1 cellular context compared by ENCODE assay signal in the genomic region with DNA sequence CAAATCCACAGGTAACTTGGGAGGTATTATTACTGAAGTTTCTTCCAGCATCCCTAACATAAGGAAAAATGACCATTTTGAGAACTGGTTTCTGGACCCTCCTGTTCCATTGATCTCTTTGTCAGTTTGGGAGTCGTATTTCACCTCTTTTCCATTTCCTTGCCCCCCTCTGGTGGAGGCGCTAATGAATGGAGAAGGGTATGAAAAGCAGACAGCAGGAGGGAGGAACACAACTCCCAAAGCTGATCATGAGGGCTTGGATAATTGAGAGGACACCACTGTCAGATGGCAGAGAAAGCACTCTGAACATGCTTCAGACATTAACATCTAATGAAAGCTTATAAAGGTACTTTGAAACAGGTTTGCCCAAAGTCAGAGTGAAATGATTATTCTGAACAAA.
A peak's percentile ranks its signal among the peaks of the same experiment; 100 is the strongest.
TF ChIP-seq lines count a peak whose summit lies in the region.

No MANE protein-coding gene starts in this region.

TF ChIP-seq in GM23338, 12 proteins besides CTCF, POLR2A, EP300 and RAD21 (continued from another document):
- no peak for TF ChIP-seq JUNB (IDR thresholded peaks at IDR 0.05; ENCODE audit: unreplicated experiment)
- TF ChIP-seq ZNF331 (CRISPR knock-in tag; IDR thresholded peaks at IDR 0.05; ENCODE audit: low read depth): no peak
- TF ChIP-seq, protein P1, sequence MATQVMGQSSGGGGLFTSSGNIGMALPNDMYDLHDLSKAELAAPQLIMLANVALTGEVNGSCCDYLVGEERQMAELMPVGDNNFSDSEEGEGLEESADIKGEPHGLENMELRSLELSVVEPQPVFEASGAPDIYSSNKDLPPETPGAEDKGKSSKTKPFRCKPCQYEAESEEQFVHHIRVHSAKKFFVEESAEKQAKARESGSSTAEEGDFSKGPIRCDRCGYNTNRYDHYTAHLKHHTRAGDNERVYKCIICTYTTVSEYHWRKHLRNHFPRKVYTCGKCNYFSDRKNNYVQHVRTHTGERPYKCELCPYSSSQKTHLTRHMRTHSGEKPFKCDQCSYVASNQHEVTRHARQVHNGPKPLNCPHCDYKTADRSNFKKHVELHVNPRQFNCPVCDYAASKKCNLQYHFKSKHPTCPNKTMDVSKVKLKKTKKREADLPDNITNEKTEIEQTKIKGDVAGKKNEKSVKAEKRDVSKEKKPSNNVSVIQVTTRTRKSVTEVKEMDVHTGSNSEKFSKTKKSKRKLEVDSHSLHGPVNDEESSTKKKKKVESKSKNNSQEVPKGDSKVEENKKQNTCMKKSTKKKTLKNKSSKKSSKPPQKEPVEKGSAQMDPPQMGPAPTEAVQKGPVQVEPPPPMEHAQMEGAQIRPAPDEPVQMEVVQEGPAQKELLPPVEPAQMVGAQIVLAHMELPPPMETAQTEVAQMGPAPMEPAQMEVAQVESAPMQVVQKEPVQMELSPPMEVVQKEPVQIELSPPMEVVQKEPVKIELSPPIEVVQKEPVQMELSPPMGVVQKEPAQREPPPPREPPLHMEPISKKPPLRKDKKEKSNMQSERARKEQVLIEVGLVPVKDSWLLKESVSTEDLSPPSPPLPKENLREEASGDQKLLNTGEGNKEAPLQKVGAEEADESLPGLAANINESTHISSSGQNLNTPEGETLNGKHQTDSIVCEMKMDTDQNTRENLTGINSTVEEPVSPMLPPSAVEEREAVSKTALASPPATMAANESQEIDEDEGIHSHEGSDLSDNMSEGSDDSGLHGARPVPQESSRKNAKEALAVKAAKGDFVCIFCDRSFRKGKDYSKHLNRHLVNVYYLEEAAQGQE (IDR thresholded peaks at IDR 0.05; ENCODE audit: unreplicated experiment): no peak
- TF ChIP-seq, protein P2, sequence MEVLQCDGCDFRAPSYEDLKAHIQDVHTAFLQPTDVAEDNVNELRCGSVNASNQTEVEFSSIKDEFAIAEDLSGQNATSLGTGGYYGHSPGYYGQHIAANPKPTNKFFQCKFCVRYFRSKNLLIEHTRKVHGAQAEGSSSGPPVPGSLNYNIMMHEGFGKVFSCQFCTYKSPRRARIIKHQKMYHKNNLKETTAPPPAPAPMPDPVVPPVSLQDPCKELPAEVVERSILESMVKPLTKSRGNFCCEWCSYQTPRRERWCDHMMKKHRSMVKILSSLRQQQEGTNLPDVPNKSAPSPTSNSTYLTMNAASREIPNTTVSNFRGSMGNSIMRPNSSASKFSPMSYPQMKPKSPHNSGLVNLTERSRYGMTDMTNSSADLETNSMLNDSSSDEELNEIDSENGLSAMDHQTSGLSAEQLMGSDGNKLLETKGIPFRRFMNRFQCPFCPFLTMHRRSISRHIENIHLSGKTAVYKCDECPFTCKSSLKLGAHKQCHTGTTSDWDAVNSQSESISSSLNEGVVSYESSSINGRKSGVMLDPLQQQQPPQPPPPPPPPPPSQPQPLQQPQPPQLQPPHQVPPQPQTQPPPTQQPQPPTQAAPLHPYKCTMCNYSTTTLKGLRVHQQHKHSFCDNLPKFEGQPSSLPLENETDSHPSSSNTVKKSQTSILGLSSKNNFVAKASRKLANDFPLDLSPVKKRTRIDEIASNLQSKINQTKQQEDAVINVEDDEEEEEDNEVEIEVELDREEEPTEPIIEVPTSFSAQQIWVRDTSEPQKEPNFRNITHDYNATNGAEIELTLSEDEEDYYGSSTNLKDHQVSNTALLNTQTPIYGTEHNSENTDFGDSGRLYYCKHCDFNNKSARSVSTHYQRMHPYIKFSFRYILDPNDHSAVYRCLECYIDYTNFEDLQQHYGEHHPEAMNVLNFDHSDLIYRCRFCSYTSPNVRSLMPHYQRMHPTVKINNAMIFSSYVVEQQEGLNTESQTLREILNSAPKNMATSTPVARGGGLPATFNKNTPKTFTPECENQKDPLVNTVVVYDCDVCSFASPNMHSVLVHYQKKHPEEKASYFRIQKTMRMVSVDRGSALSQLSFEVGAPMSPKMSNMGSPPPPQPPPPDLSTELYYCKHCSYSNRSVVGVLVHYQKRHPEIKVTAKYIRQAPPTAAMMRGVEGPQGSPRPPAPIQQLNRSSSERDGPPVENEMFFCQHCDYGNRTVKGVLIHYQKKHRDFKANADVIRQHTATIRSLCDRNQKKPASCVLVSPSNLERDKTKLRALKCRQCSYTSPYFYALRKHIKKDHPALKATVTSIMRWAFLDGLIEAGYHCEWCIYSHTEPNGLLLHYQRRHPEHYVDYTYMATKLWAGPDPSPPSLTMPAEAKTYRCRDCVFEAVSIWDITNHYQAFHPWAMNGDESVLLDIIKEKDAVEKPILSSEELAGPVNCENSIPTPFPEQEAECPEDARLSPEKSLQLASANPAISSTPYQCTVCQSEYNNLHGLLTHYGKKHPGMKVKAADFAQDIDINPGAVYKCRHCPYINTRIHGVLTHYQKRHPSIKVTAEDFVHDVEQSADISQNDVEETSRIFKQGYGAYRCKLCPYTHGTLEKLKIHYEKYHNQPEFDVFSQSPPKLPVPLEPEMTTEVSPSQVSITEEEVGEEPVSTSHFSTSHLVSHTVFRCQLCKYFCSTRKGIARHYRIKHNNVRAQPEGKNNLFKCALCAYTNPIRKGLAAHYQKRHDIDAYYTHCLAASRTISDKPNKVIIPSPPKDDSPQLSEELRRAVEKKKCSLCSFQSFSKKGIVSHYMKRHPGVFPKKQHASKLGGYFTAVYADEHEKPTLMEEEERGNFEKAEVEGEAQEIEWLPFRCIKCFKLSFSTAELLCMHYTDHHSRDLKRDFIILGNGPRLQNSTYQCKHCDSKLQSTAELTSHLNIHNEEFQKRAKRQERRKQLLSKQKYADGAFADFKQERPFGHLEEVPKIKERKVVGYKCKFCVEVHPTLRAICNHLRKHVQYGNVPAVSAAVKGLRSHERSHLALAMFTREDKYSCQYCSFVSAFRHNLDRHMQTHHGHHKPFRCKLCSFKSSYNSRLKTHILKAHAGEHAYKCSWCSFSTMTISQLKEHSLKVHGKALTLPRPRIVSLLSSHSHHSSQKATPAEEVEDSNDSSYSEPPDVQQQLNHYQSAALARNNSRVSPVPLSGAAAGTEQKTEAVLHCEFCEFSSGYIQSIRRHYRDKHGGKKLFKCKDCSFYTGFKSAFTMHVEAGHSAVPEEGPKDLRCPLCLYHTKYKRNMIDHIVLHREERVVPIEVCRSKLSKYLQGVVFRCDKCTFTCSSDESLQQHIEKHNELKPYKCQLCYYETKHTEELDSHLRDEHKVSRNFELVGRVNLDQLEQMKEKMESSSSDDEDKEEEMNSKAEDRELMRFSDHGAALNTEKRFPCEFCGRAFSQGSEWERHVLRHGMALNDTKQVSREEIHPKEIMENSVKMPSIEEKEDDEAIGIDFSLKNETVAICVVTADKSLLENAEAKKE (CRISPR knock-in tag; IDR thresholded peaks at IDR 0.05): peak; percentile 86; the same call in 1 of the 2 replicates
- TF ChIP-seq, protein P3, sequence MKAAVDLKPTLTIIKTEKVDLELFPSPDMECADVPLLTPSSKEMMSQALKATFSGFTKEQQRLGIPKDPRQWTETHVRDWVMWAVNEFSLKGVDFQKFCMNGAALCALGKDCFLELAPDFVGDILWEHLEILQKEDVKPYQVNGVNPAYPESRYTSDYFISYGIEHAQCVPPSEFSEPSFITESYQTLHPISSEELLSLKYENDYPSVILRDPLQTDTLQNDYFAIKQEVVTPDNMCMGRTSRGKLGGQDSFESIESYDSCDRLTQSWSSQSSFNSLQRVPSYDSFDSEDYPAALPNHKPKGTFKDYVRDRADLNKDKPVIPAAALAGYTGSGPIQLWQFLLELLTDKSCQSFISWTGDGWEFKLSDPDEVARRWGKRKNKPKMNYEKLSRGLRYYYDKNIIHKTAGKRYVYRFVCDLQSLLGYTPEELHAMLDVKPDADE (IDR thresholded peaks at IDR 0.05): no peak
- TF ChIP-seq NANOG (IDR thresholded peaks at IDR 0.05; ENCODE audit: borderline replicate concordance): peak; percentile 31; the same call in 1 of the 2 replicates
- no peak for TF ChIP-seq EZH2phosphoT487 (IDR thresholded peaks at IDR 0.05; ENCODE audit: unreplicated experiment)
- TF ChIP-seq CREB1 (CRISPR knock-in tag; IDR thresholded peaks at IDR 0.05; ENCODE audit: low read depth): no peak
- no peak for TF ChIP-seq POLR2AphosphoS5 (IDR thresholded peaks at IDR 0.05; ENCODE audit: low read depth)
- TF ChIP-seq ZNF114 (CRISPR knock-in tag; IDR thresholded peaks at IDR 0.05): no peak
